Comparison of ENCODE assay signal across 1 cellular context in the genomic region with DNA sequence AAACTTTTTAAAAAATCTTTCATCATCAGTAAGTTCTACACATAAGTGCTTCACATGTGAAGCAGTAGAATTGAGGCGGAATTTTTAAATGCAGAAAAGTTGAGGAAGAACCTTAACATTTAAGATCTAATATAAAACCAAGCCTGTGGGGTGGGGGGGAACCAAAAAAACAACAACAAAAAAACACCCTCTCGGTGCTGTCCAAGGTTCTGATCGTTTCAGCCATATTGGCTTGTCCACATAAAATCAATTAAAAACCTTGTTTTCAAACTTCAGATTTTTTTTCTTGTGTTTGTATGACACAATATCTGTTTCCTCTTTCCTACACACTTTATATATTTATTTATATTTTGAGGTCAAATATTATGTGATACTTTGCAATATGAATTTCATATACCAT.
TF ChIP-seq lines count a peak whose summit lies in the region.

No MANE protein-coding gene starts in this region.

TF ChIP-seq in SK-N-SH, 30 proteins besides CTCF, POLR2A, EP300 and RAD21 (continued from another document):
- TF ChIP-seq, protein P1, sequence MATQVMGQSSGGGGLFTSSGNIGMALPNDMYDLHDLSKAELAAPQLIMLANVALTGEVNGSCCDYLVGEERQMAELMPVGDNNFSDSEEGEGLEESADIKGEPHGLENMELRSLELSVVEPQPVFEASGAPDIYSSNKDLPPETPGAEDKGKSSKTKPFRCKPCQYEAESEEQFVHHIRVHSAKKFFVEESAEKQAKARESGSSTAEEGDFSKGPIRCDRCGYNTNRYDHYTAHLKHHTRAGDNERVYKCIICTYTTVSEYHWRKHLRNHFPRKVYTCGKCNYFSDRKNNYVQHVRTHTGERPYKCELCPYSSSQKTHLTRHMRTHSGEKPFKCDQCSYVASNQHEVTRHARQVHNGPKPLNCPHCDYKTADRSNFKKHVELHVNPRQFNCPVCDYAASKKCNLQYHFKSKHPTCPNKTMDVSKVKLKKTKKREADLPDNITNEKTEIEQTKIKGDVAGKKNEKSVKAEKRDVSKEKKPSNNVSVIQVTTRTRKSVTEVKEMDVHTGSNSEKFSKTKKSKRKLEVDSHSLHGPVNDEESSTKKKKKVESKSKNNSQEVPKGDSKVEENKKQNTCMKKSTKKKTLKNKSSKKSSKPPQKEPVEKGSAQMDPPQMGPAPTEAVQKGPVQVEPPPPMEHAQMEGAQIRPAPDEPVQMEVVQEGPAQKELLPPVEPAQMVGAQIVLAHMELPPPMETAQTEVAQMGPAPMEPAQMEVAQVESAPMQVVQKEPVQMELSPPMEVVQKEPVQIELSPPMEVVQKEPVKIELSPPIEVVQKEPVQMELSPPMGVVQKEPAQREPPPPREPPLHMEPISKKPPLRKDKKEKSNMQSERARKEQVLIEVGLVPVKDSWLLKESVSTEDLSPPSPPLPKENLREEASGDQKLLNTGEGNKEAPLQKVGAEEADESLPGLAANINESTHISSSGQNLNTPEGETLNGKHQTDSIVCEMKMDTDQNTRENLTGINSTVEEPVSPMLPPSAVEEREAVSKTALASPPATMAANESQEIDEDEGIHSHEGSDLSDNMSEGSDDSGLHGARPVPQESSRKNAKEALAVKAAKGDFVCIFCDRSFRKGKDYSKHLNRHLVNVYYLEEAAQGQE (IDR thresholded peaks at IDR 0.05; ENCODE audit: low read depth, low read length), result peak; percentile 93
- TF ChIP-seq, protein P2, sequence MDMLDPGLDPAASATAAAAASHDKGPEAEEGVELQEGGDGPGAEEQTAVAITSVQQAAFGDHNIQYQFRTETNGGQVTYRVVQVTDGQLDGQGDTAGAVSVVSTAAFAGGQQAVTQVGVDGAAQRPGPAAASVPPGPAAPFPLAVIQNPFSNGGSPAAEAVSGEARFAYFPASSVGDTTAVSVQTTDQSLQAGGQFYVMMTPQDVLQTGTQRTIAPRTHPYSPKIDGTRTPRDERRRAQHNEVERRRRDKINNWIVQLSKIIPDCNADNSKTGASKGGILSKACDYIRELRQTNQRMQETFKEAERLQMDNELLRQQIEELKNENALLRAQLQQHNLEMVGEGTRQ (IDR thresholded peaks at IDR 0.05; ENCODE audit: borderline replicate concordance, low read depth, low read length), result no peak
- TF ChIP-seq ZBTB33 (IDR thresholded peaks at IDR 0.05; ENCODE audit: borderline replicate concordance, low read depth) (no peak), CHD2 (IDR thresholded peaks at IDR 0.05; ENCODE audit: low read length, partially characterized antibody) (no peak), EZH2phosphoT487 (IDR thresholded peaks at IDR 0.05; ENCODE audit: borderline replicate concordance, low read depth) (no peak)
